14 cellular contexts compared by ENCODE assay signal in genomic region chr3:81871358-81872152, GRCh38.
A peak's percentile ranks its signal among the peaks of the same experiment; 100 is the strongest.
DNase-seq lines count a peak whose midpoint lies in the region; TF ChIP-seq lines count a peak whose summit lies in the region.
"Had no signal": no experiment of that assay in that cellular context is flagged by ENCODE, and none has a peak within 500 bp of the region (broad histone marks: within the 10 kb centered on the region; RNA-seq: fewer than 3 reads in every experiment).

No MANE protein-coding gene starts in this region.

- no peaks in the 10 kb centered on the region for H3K4me1 ChIP-seq in BE2C
- H3K4me1 ChIP-seq in mesendoderm (ENCODE audit: control insufficient read depth, low read depth, low read length): no peaks in the 10 kb centered on the region
- H3K4me1 ChIP-seq: lower lobe of right lung had no signal

- H3K36me3 Mint-ChIP-seq in brain: no peaks in the 10 kb centered on the region
- H3K36me3 Mint-ChIP-seq: activated naive CD4-positive, alpha-beta T cell treated with anti-CD3 and anti-CD28 coated beads, Interleukin-2, amount 50 U/mL, for 24 hours had no signal

- TF ChIP-seq CTCF in BE2C (IDR thresholded peaks at IDR 0.05; ENCODE audit: low read depth, low read length) (peak; percentile 42; the same call in 1 of the 2 replicates), brain (conservative IDR thresholded peaks at IDR 0.05) (peak; percentile 66 to 69)

- H3K79me2 ChIP-seq in mesendoderm (ENCODE audit: control insufficient read depth, insufficient read depth, low read length): no peaks in the 10 kb centered on the region

- H3K27me3 Mint-ChIP-seq in brain: no peaks in the 10 kb centered on the region
- H3K27me3 Mint-ChIP-seq: activated naive CD4-positive, alpha-beta T cell treated with anti-CD3 and anti-CD28 coated beads, Interleukin-2, amount 50 U/mL, for 24 hours had no signal

- no peak overlapping the region for H2BK5ac ChIP-seq in mesendoderm (ENCODE audit: low read length)

- H3K4me3 ChIP-seq in BE2C (ENCODE audit: low read depth, low read length) (no peak overlapping the region), mesendoderm (ENCODE audit: low read length) (no peak overlapping the region)
- H3K4me3 ChIP-seq: lower lobe of right lung had no signal

- no peaks in the 10 kb centered on the region for H3K9me3 ChIP-seq in BE2C
- H3K9me3 ChIP-seq: lower lobe of right lung had no signal

- H2BK15ac ChIP-seq in mesendoderm (replicated peaks; ENCODE audit: low read depth): no peak overlapping the region

- H4K5ac ChIP-seq in mesendoderm (ENCODE audit: low read length): no peak overlapping the region

- H4K8ac ChIP-seq in mesendoderm (ENCODE audit: low read depth, low read length): no peak overlapping the region

- in situ Hi-C loops in KBM-7 (cut with MboI; ENCODE audit: low pct_unique_long_range_greater_than_20kb, low sequenced_read_pairs): no loop called here

- DNase-seq in BE2C (no peak), KBM-7 (peak; percentile 16), mesendoderm (peak; percentile 4), midbrain (lab: John Stamatoyannopoulos, UW) (no peak), COLO829 (ENCODE audit: low spot score) (no peak), HT-29 (ENCODE audit: low spot score) (no peak)
- no peak for DNase-seq in stimulated activated CD4-positive, alpha-beta T cell treated with anti-CD3 and anti-CD28 coated beads, Interleukin-4, amount 100 ng/mL, for 4 hours
- DNase-seq: activated CD8-positive, alpha-beta memory T cell treated with anti-CD3 and anti-CD28 coated beads for 24 hours; cortex of kidney; lower lobe of right lung; NCI-H1694 treated with DMSO at 0.1 percent for 48 hours had no signal

- no peak overlapping the region for H2AK5ac ChIP-seq in mesendoderm (ENCODE audit: low read length)

- no peak overlapping the region for H3K4me3 Mint-ChIP-seq in brain
- H3K4me3 Mint-ChIP-seq: activated naive CD4-positive, alpha-beta T cell treated with anti-CD3 and anti-CD28 coated beads, Interleukin-2, amount 50 U/mL, for 24 hours; stimulated activated naive CD8-positive, alpha-beta T cell treated with anti-CD3 and anti-CD28 coated beads, Interleukin-15, Interleukin-2, amounts not matched to agents 100 ng/mL and 50 ng/mL, for 24 hours had no signal

- H3K9me3 Mint-ChIP-seq in brain: peaks cover 0 to 6% (median 4%) of the 10 kb centered on the region in 5 experiments
- H3K9me3 Mint-ChIP-seq: activated naive CD4-positive, alpha-beta T cell treated with anti-CD3 and anti-CD28 coated beads, Interleukin-2, amount 50 U/mL, for 24 hours; stimulated activated naive CD8-positive, alpha-beta T cell treated with anti-CD3 and anti-CD28 coated beads, Interleukin-15, Interleukin-2, amounts not matched to agents 100 ng/mL and 50 ng/mL, for 24 hours had no signal

- no peak overlapping the region for H3K56ac ChIP-seq in mesendoderm (ENCODE audit: low read length)

- H3K79me1 ChIP-seq in mesendoderm (ENCODE audit: low read length): no peaks in the 10 kb centered on the region

- H3K9ac ChIP-seq in mesendoderm (ENCODE audit: low read length): no peak overlapping the region

- WGBS in mesendoderm (ENCODE audit: extremely low coverage, insufficient coverage, low lambda C conversion rate): no CpG with 5 or more reads among the region's 3 CpGs

- H3K27me3 ChIP-seq in BE2C (no peaks in the 10 kb centered on the region; the same call in 1 of the 2 replicates), mesendoderm (ENCODE audit: insufficient read depth, low read length, poor library complexity) (no peaks in the 10 kb centered on the region)

- no peak overlapping the region for H3K27ac ChIP-seq in mesendoderm (ENCODE audit: low read depth, low read length)
- H3K27ac ChIP-seq: lower lobe of right lung had no signal

- H3K4ac ChIP-seq in mesendoderm (ENCODE audit: low read depth, low read length): no peak overlapping the region

- no peak overlapping the region for H3K18ac ChIP-seq in mesendoderm (ENCODE audit: low read length)

- H3K4me2 ChIP-seq in mesendoderm (ENCODE audit: low read length): no peak overlapping the region

- peaks cover 23% of the 10 kb centered on the region for H3K4me1 Mint-ChIP-seq in brain
- H3K4me1 Mint-ChIP-seq: activated naive CD4-positive, alpha-beta T cell treated with anti-CD3 and anti-CD28 coated beads, Interleukin-2, amount 50 U/mL, for 24 hours had no signal

- H2BK120ac ChIP-seq in mesendoderm (ENCODE audit: low read depth, low read length): no peak overlapping the region

- peak overlapping the region in 2 of 5 experiments; percentile 3 to 26 for H3K27ac Mint-ChIP-seq in brain
- H3K27ac Mint-ChIP-seq: activated naive CD4-positive, alpha-beta T cell treated with anti-CD3 and anti-CD28 coated beads, Interleukin-2, amount 50 U/mL, for 24 hours; stimulated activated naive CD8-positive, alpha-beta T cell treated with anti-CD3 and anti-CD28 coated beads, Interleukin-15, Interleukin-2, amounts not matched to agents 100 ng/mL and 50 ng/mL, for 24 hours had no signal

- H3K36me3 ChIP-seq in BE2C (no peaks in the 10 kb centered on the region), mesendoderm (ENCODE audit: control insufficient read depth, insufficient read depth, low read length) (no peaks in the 10 kb centered on the region)
- H3K36me3 ChIP-seq: lower lobe of right lung had no signal

- H3K23ac ChIP-seq in mesendoderm (ENCODE audit: low read length): no peak overlapping the region

Comparison
In these comparisons a context has a peak if more than half of its experiments do, and no peak if none do; other contexts are left out.
1. DNase-seq: peak in KBM-7 (single experiment) and mesendoderm (single experiment); none in BE2C (single experiment), midbrain (single experiment), COLO829 (single experiment), HT-29 (single experiment) and stimulated activated CD4-positive, alpha-beta T cell treated with anti-CD3 and anti-CD28 coated beads, Interleukin-4, amount 100 ng/mL, for 4 hours (0 of 2).